ENCODE assay signal across 14 cellular contexts in the genomic region with DNA sequence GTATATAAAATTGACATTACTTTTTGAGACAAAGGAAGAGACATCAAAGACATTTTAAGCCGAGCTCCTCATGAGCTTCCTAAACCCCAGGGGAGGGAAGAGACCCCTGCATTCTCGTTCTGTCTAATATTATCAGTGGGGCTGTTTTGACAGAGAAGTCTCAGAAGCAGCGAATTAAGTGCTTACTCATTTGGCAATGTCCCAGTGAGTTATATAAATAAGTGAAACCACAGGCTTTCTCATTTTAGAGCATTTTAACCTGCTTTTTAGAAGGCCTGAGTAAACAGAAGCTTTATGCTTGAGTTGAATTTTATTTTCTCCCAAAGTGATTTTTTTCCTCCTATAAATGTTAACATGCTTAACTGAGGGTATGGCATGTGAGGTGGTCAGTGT. TPM values are rescaled to one million over a fixed set of nuclear protein-coding genes. Genes with fewer than 3 reads are reported as not detected.
DNase-seq lines count a peak whose midpoint lies in the region; ATAC-seq and TF ChIP-seq lines count a peak whose summit lies in the region.
"Had no signal": no experiment of that assay in that cellular context is flagged by ENCODE, and none has a peak within 500 bp of the region (broad histone marks: within the 10 kb centered on the region; RNA-seq: fewer than 3 reads in every experiment).

No MANE protein-coding gene starts in this region.

- no peaks in the 10 kb centered on the region for H3K27me3 ChIP-seq in PC-3 (ENCODE audit: low read length)
- no peaks in the 10 kb centered on the region for H3K27me3 ChIP-seq in sigmoid colon

- no peak for TF ChIP-seq EP300 in sigmoid colon (IDR thresholded peaks at IDR 0.05)

- H4K20me1 ChIP-seq in PC-3 (ENCODE audit: low read length): no peaks in the 10 kb centered on the region

- H3F3A ChIP-seq in PC-3 (ENCODE audit: low read length, unreplicated experiment): no peaks in the 10 kb centered on the region

- intact Hi-C loops in PC-3 (cut with micrococcal nuclease) (no loop called here), sigmoid colon (cut with DNase I) (no loop called here)

- no peak for TF ChIP-seq CTCF in PC-3 (conservative IDR thresholded peaks at IDR 0.05; ENCODE audit: low read depth, low read length)
- peak; percentile 31 for TF ChIP-seq CTCF in chondrocyte (IDR thresholded peaks at IDR 0.05)
- no peak for TF ChIP-seq CTCF in sigmoid colon (IDR thresholded peaks at IDR 0.05)

- no peaks in the 10 kb centered on the region for H3K79me2 ChIP-seq in PC-3 (ENCODE audit: low read length)

- WGBS in sigmoid colon, 2 donors: 44 to 80% methylated on average over 3 of the region's 3 CpGs

- no peak overlapping the region for H3K4me3 Mint-ChIP-seq in chondrocyte (ENCODE audit: unreplicated experiment)
- H3K4me3 Mint-ChIP-seq: CD4-positive, alpha-beta memory T cell had no signal

- peaks cover 29% of the 10 kb centered on the region; the same call in 1 of the 2 replicates for H3K36me3 ChIP-seq in PC-3 (ENCODE audit: low read depth, low read length)
- peaks cover 6 to 50% (median 24%) of the 10 kb centered on the region in 4 donors for H3K36me3 ChIP-seq in sigmoid colon

- no peaks in the 10 kb centered on the region for H3K9me2 ChIP-seq in PC-3 (replicated peaks; ENCODE audit: low read length)

- no peaks in the 10 kb centered on the region for H3K9me3 ChIP-seq in PC-3 (ENCODE audit: low read length)
- no peaks in the 10 kb centered on the region for H3K9me3 ChIP-seq in sigmoid colon
- H3K9me3 ChIP-seq: lower lobe of right lung had no signal

- H3K4me2 ChIP-seq in PC-3 (ENCODE audit: low read length): no peak overlapping the region

- H3K27ac Mint-ChIP-seq in chondrocyte (ENCODE audit: unreplicated experiment): no peak overlapping the region

- H3K4me1 ChIP-seq in PC-3 (ENCODE audit: insufficient read depth, low read length) (peaks cover 3% of the 10 kb centered on the region; the same call in 1 of the 2 replicates), sigmoid colon (no peaks in the 10 kb centered on the region)

- TF ChIP-seq POLR2A in sigmoid colon (IDR thresholded peaks at IDR 0.05): no peak

- peaks cover 14% of the 10 kb centered on the region for H3K4me1 Mint-ChIP-seq in chondrocyte (ENCODE audit: low read depth)
- H3K4me1 Mint-ChIP-seq: CD4-positive, alpha-beta memory T cell had no signal

- no TSS peak for BruUV-seq in PC-3 (replicated peaks; lab: Mats Ljungman, UMichigan)

- ATAC-seq in PC-3 (peak; percentile 63), GM21381 (IDR thresholded peaks at IDR 0.05; ENCODE audit: unreplicated experiment) (no peak), GM21529 (IDR thresholded peaks at IDR 0.05; ENCODE audit: unreplicated experiment) (no peak)

- POLR2A ChIA-PET in PC-3 (lab: Charles Lee; ENCODE audit: unreplicated experiment): no interaction called here

- H3K4me3 ChIP-seq in PC-3 (ENCODE audit: low read length) (no peak overlapping the region), sigmoid colon (no peak overlapping the region)
- H3K4me3 ChIP-seq: K562, lower lobe of right lung, skin epidermis had no signal

- H3K27ac ChIP-seq in PC-3 (ENCODE audit: low read length) (no peak overlapping the region), sigmoid colon (no peak overlapping the region)
- H3K27ac ChIP-seq: lower lobe of right lung had no signal

- H3K9ac ChIP-seq in PC-3 (ENCODE audit: low read length): no peak overlapping the region

- CTCF ChIA-PET in PC-3 (lab: Charles Lee): no interaction called here

- peak; percentile 79 for DNase-seq in EH (ENCODE audit: low read depth)
- DNase-seq in PC-3: peak; percentile 37
- DNase-seq in chondrocyte (ENCODE audit: low spot score): no peak
- peak; percentile 44 for DNase-seq in renal cortical epithelial cell (ENCODE audit: low read depth)
- DNase-seq in SW480 (ENCODE audit: low spot score): no peak
- DNase-seq in sigmoid colon: no peak
- DNase-seq: activated CD4-positive, alpha-beta T cell treated with anti-CD3 and anti-CD28 coated beads for 4 hours; activated T-cell treated with anti-CD3 and anti-CD28 coated beads, Interleukin-2, amount 50 U/mL, for 1 hour; CD4-positive, alpha-beta memory T cell; lower lobe of right lung had no signal

- no peak overlapping the region for H2AFZ ChIP-seq in PC-3 (ENCODE audit: low read length)

- H3K27me3 Mint-ChIP-seq in chondrocyte (ENCODE audit: low read depth): no peaks in the 10 kb centered on the region
- H3K27me3 Mint-ChIP-seq: CD4-positive, alpha-beta memory T cell had no signal

- H3K9me3 Mint-ChIP-seq in chondrocyte (ENCODE audit: low read depth): no peaks in the 10 kb centered on the region
- H3K9me3 Mint-ChIP-seq: CD4-positive, alpha-beta memory T cell had no signal

- peaks cover 9% of the 10 kb centered on the region for H3K36me3 Mint-ChIP-seq in chondrocyte (ENCODE audit: low read depth)

RNA-seq across cellular contexts. Expression of a gene that starts 23.2 kb away (rescaled TPM):
- total RNA-seq in PC-3 (2014; rRNA removed): not detected in 2 replicates
- 0.40 to 0.41 TPM in 2 of 3 replicates, not detected in the other for total RNA-seq in chondrocyte
- not detected in 2 replicates for total RNA-seq in renal cortical epithelial cell
- 10 to 100 TPM in 1 of 4 donors, 1 to 10 TPM in 3; 6.1 to 15.5 (median 6.5) TPM for total RNA-seq in sigmoid colon
- 1 to 10 TPM in 2 of 3 donors, not detected in 1; 1.3 to 1.8 TPM for polyA plus RNA-seq in sigmoid colon
- total RNA-seq: K562 had no signal
- polyA plus RNA-seq: CD4-positive, alpha-beta memory T cell; K562 had no signal

RNA-seq across cellular contexts. Expression of a gene that starts 24.9 kb away (rescaled TPM):
- total RNA-seq in PC-3 (2014; rRNA removed) (84.0 and 88.1 TPM in 2 replicates), chondrocyte (94.3 to 107 TPM (median 99.7 TPM) in 3 replicates), renal cortical epithelial cell (104 and 109 TPM in 2 replicates), sigmoid colon (10 to 100 TPM; 33.2 to 44.6 (median 34.2) TPM)
- 100 to 1,000 TPM in 1 of 3 donors, 10 to 100 TPM in 2; 75.1 to 119 (median 94.9) TPM for polyA plus RNA-seq in sigmoid colon

RNA-seq across cellular contexts. Expression of a gene that starts 30.9 kb away (rescaled TPM):
- total RNA-seq in PC-3 (2014; rRNA removed) (not detected in 2 replicates), chondrocyte (not detected in 3 replicates), renal cortical epithelial cell (not detected in 2 replicates), sigmoid colon (1 to 10 TPM in 1 of 4 donors, under 1 TPM in 2, not detected in 1; 0.36 to 1.4 (median 0.41) TPM)
- under 1 TPM in 2 of 3 donors, not detected in 1; 0.12 to 0.60 TPM for polyA plus RNA-seq in sigmoid colon
- polyA plus RNA-seq: CD4-positive, alpha-beta memory T cell had no signal

RNA-seq across cellular contexts. Expression of a gene that starts 38.5 kb away (rescaled TPM):
- total RNA-seq in PC-3 (2014; rRNA removed) (120 and 166 TPM in 2 replicates), chondrocyte (63.6 to 102 TPM (median 70.3 TPM) in 3 replicates), renal cortical epithelial cell (61.1 and 64.7 TPM in 2 replicates), sigmoid colon (100 to 1,000 TPM in 2 of 4 donors, 10 to 100 TPM in 2; 74.4 to 106 (median 91.7) TPM)
- polyA plus RNA-seq in sigmoid colon: 100 to 1,000 TPM; 229 to 323 (median 268) TPM

RNA-seq across cellular contexts. Expression of a gene that starts 38.6 kb away (rescaled TPM):
- 9.2 and 9.8 TPM in 2 replicates for total RNA-seq in PC-3 (2014; rRNA removed)
- total RNA-seq in chondrocyte: 11.1 to 16.5 TPM (median 12.9 TPM) in 3 replicates
- 28.1 and 31.7 TPM in 2 replicates for total RNA-seq in renal cortical epithelial cell
- 10 to 100 TPM; 13.3 to 29.9 (median 23.5) TPM for total RNA-seq in sigmoid colon
- polyA plus RNA-seq in sigmoid colon: 10 to 100 TPM; 11.3 to 15.9 (median 12.6) TPM

Comparison
In these comparisons a context has a peak if more than half of its experiments do, and no peak if none do; other contexts are left out.
1. DNase-seq: peak in EH (single experiment), PC-3 (single experiment) and renal cortical epithelial cell (single experiment); none in chondrocyte (single experiment), SW480 (single experiment) and sigmoid colon (single experiment).